ENCODE assay signal across 1 cellular context in the genomic region with DNA sequence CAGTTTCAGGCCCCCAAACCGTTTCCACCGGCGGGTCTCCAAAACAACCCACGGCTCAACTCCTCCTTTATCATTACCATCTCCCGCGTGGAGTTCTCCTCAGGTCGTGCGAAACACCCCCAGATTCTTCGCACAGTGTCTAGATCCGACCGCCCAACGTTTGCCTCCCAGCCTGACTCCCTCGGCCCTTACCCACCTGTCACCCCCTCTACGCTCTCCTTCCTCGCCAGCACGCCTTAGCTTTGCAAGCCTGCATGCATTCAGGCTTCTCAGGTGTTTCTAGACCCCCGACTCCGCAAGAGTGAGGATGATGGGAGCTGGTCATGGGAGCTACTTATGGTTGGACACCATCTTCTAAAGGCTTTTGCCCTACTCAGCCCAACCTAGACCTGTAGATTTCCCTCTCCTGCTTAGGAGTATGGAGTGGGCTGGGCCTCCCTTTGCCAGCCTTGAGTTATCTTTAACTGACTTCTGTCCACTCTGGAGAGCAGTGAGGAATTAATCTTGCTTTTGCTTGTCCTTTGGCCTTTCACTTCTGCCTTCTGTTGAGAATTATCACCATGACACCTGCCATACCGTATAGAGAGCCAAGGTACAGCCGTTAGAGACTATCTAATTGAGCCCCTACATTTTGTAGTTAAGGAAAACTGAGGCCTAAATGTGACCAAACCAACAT.
A peak's percentile ranks its signal among the peaks of the same experiment; 100 is the strongest.
TF ChIP-seq lines count a peak whose summit lies in the region.

No MANE protein-coding gene starts in this region.

TF ChIP-seq in HepG2, 621 proteins besides CTCF, POLR2A, EP300 and RAD21 (continues in another document):
- TF ChIP-seq RARG (CRISPR knock-in tag; IDR thresholded peaks at IDR 0.05; ENCODE audit: low read depth) (no peak), FOXO1 (CRISPR knock-in tag; IDR thresholded peaks at IDR 0.05) (no peak), ZNF143 (CRISPR knock-in tag; IDR thresholded peaks at IDR 0.05) (no peak), ZNF138 (CRISPR knock-in tag; IDR thresholded peaks at IDR 0.05; ENCODE audit: low read depth) (no peak), SALL1 (CRISPR knock-in tag; IDR thresholded peaks at IDR 0.05) (no peak), HDAC2 (CRISPR knock-in tag; IDR thresholded peaks at IDR 0.05) (no peak), NCOA2 (CRISPR knock-in tag; IDR thresholded peaks at IDR 0.05) (0 out of 2 replicates have a peak, but pooled peaks have one; percentile 13), NONO (IDR thresholded peaks at IDR 0.05) (no peak), NONO (CRISPR knock-in tag; conservative IDR thresholded peaks at IDR 0.05) (no peak), ZNF577 (CRISPR knock-in tag; IDR thresholded peaks at IDR 0.05; ENCODE audit: borderline replicate concordance, low read depth) (no peak), MAZ (IDR thresholded peaks at IDR 0.05; ENCODE audit: borderline replicate concordance, low read depth, low read length) (no peak), MAZ (CRISPR knock-in tag; IDR thresholded peaks at IDR 0.05; ENCODE audit: low read depth) (no peak), PHB2 (IDR thresholded peaks at IDR 0.05; ENCODE audit: partially characterized antibody) (no peak), ZEB1 (IDR thresholded peaks at IDR 0.05; ENCODE audit: insufficient replicate concordance, low read depth) (no peak), KLF6 (CRISPR knock-in tag; IDR thresholded peaks at IDR 0.05) (no peak), ZNF296 (CRISPR knock-in tag; conservative IDR thresholded peaks at IDR 0.05) (no peak), SMARCE1 (IDR thresholded peaks at IDR 0.05; ENCODE audit: borderline replicate concordance) (no peak), ZNF614 (CRISPR knock-in tag; IDR thresholded peaks at IDR 0.05; ENCODE audit: borderline replicate concordance) (no peak), GZF1 (CRISPR knock-in tag; IDR thresholded peaks at IDR 0.05) (no peak), MAFF (IDR thresholded peaks at IDR 0.05; ENCODE audit: low read depth, low read length) (no peak), MEIS1 (CRISPR knock-in tag; IDR thresholded peaks at IDR 0.05; ENCODE audit: borderline replicate concordance) (no peak), SOX5 (CRISPR knock-in tag; IDR thresholded peaks at IDR 0.05; ENCODE audit: borderline replicate concordance) (no peak)
- TF ChIP-seq, protein P1, sequence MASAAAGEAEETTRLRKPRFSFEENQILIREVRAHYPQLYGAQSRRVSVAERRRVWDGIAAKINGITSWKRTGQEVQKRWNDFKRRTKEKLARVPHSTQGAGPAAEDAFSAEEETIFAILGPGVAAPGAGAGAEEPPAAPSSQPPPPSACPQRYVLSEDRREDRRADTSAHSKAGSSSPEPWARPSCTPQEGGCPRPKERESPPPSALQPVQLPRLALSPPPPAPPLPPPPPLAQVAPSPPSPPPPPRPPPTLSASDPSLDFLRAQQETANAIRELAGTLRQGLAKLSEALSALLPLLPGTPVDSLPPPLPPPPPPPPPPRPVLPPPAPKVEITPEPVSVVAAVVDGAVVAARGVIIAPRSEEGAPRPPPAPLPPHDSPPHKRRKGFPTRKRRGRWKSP (CRISPR knock-in tag; IDR thresholded peaks at IDR 0.05), result 0 out of 2 replicates have a peak, but pooled peaks have one; percentile 1
- TF ChIP-seq, protein P2, sequence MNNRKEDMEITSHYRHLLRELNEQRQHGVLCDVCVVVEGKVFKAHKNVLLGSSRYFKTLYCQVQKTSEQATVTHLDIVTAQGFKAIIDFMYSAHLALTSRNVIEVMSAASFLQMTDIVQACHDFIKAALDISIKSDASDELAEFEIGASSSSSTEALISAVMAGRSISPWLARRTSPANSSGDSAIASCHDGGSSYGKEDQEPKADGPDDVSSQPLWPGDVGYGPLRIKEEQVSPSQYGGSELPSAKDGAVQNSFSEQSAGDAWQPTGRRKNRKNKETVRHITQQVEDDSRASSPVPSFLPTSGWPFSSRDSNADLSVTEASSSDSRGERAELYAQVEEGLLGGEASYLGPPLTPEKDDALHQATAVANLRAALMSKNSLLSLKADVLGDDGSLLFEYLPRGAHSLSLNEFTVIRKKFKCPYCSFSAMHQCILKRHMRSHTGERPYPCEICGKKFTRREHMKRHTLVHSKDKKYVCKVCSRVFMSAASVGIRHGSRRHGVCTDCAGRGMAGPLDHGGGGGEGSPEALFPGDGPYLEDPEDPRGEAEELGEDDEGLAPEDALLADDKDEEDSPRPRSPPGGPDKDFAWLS (CRISPR knock-in tag; IDR thresholded peaks at IDR 0.05; ENCODE audit: borderline replicate concordance), result 0 out of 2 replicates have a peak, but pooled peaks have one; percentile 24
- TF ChIP-seq, protein P3, sequence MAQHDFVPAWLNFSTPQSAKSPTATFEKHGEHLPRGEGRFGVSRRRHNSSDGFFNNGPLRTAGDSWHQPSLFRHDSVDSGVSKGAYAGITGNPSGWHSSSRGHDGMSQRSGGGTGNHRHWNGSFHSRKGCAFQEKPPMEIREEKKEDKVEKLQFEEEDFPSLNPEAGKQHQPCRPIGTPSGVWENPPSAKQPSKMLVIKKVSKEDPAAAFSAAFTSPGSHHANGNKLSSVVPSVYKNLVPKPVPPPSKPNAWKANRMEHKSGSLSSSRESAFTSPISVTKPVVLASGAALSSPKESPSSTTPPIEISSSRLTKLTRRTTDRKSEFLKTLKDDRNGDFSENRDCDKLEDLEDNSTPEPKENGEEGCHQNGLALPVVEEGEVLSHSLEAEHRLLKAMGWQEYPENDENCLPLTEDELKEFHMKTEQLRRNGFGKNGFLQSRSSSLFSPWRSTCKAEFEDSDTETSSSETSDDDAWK (CRISPR knock-in tag; IDR thresholded peaks at IDR 0.05), result no peak
- TF ChIP-seq, protein P4, sequence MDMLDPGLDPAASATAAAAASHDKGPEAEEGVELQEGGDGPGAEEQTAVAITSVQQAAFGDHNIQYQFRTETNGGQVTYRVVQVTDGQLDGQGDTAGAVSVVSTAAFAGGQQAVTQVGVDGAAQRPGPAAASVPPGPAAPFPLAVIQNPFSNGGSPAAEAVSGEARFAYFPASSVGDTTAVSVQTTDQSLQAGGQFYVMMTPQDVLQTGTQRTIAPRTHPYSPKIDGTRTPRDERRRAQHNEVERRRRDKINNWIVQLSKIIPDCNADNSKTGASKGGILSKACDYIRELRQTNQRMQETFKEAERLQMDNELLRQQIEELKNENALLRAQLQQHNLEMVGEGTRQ (IDR thresholded peaks at IDR 0.05; ENCODE audit: low read depth, low read length), result no peak
- TF ChIP-seq, protein P4 (CRISPR knock-in tag; IDR thresholded peaks at IDR 0.05; ENCODE audit: borderline replicate concordance), result peak; percentile 2; the same call in 1 of the 2 replicates
- TF ChIP-seq, protein P5, sequence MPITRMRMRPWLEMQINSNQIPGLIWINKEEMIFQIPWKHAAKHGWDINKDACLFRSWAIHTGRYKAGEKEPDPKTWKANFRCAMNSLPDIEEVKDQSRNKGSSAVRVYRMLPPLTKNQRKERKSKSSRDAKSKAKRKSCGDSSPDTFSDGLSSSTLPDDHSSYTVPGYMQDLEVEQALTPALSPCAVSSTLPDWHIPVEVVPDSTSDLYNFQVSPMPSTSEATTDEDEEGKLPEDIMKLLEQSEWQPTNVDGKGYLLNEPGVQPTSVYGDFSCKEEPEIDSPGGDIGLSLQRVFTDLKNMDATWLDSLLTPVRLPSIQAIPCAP (CRISPR knock-in tag; IDR thresholded peaks at IDR 0.05; ENCODE audit: low read depth), result 0 out of 2 replicates have a peak, but pooled peaks have one; percentile 62
- TF ChIP-seq, protein P6, sequence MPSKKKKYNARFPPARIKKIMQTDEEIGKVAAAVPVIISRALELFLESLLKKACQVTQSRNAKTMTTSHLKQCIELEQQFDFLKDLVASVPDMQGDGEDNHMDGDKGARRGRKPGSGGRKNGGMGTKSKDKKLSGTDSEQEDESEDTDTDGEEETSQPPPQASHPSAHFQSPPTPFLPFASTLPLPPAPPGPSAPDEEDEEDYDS (CRISPR knock-in tag; IDR thresholded peaks at IDR 0.05), result no peak
- TF ChIP-seq, protein P7, sequence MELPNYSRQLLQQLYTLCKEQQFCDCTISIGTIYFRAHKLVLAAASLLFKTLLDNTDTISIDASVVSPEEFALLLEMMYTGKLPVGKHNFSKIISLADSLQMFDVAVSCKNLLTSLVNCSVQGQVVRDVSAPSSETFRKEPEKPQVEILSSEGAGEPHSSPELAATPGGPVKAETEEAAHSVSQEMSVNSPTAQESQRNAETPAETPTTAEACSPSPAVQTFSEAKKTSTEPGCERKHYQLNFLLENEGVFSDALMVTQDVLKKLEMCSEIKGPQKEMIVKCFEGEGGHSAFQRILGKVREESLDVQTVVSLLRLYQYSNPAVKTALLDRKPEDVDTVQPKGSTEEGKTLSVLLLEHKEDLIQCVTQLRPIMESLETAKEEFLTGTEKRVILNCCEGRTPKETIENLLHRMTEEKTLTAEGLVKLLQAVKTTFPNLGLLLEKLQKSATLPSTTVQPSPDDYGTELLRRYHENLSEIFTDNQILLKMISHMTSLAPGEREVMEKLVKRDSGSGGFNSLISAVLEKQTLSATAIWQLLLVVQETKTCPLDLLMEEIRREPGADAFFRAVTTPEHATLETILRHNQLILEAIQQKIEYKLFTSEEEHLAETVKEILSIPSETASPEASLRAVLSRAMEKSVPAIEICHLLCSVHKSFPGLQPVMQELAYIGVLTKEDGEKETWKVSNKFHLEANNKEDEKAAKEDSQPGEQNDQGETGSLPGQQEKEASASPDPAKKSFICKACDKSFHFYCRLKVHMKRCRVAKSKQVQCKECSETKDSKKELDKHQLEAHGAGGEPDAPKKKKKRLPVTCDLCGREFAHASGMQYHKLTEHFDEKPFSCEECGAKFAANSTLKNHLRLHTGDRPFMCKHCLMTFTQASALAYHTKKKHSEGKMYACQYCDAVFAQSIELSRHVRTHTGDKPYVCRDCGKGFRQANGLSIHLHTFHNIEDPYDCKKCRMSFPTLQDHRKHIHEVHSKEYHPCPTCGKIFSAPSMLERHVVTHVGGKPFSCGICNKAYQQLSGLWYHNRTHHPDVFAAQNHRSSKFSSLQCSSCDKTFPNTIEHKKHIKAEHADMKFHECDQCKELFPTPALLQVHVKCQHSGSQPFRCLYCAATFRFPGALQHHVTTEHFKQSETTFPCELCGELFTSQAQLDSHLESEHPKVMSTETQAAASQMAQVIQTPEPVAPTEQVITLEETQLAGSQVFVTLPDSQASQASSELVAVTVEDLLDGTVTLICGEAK (IDR thresholded peaks at IDR 0.05), result no peak
- TF ChIP-seq, protein P7 (CRISPR knock-in tag; IDR thresholded peaks at IDR 0.05), result no peak
- TF ChIP-seq, protein P8, sequence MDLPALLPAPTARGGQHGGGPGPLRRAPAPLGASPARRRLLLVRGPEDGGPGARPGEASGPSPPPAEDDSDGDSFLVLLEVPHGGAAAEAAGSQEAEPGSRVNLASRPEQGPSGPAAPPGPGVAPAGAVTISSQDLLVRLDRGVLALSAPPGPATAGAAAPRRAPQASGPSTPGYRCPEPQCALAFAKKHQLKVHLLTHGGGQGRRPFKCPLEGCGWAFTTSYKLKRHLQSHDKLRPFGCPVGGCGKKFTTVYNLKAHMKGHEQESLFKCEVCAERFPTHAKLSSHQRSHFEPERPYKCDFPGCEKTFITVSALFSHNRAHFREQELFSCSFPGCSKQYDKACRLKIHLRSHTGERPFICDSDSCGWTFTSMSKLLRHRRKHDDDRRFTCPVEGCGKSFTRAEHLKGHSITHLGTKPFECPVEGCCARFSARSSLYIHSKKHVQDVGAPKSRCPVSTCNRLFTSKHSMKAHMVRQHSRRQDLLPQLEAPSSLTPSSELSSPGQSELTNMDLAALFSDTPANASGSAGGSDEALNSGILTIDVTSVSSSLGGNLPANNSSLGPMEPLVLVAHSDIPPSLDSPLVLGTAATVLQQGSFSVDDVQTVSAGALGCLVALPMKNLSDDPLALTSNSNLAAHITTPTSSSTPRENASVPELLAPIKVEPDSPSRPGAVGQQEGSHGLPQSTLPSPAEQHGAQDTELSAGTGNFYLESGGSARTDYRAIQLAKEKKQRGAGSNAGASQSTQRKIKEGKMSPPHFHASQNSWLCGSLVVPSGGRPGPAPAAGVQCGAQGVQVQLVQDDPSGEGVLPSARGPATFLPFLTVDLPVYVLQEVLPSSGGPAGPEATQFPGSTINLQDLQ (CRISPR knock-in tag; IDR thresholded peaks at IDR 0.05), result no peak
- TF ChIP-seq, protein P9, sequence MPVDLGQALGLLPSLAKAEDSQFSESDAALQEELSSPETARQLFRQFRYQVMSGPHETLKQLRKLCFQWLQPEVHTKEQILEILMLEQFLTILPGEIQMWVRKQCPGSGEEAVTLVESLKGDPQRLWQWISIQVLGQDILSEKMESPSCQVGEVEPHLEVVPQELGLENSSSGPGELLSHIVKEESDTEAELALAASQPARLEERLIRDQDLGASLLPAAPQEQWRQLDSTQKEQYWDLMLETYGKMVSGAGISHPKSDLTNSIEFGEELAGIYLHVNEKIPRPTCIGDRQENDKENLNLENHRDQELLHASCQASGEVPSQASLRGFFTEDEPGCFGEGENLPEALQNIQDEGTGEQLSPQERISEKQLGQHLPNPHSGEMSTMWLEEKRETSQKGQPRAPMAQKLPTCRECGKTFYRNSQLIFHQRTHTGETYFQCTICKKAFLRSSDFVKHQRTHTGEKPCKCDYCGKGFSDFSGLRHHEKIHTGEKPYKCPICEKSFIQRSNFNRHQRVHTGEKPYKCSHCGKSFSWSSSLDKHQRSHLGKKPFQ (CRISPR knock-in tag; IDR thresholded peaks at IDR 0.05; ENCODE audit: insufficient replicate concordance), result peak; percentile 94
